In the genomic region with DNA sequence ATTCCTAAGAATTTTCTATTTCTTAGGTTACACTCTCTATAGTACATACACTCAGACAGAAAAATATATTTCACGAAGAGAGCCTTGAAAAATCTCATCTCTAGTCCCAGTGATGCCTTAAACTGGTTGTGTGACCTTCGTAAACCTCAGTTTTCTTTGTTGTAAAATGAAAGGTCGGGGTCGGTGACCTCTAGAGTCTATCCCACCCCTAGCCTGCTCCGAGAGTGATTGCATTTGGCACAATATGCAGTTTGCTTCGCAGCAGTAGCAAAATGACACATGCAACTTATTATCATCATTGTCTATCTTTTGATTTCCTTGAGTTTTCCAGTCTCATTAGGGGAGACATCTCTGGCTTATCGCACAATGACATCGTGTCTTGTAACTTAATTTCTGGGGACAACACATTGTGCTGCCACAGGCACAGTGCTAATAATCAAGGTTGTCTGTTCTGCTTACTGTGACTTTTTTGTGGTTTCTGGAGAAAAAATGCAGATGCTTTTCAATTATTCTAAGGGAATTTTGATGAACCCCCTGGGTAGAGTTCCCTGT, we compare ENCODE assay signal across 26 cellular contexts.
A peak's percentile ranks its signal among the peaks of the same experiment; 100 is the strongest.
DNase-seq lines count a peak whose midpoint lies in the region; ATAC-seq and TF ChIP-seq lines count a peak whose summit lies in the region.
"Had no signal": no experiment of that assay in that cellular context is flagged by ENCODE, and none has a peak within 500 bp of the region (broad histone marks: within the 10 kb centered on the region; RNA-seq: fewer than 3 reads in every experiment).

No MANE protein-coding gene starts in this region.

- H3K27me3 ChIP-seq in endodermal cell (ENCODE audit: control insufficient read depth, insufficient read depth, low read length, poor library complexity, severe bottlenecking) (no peaks in the 10 kb centered on the region), neural progenitor cell (no peaks in the 10 kb centered on the region), PC-3 (ENCODE audit: low read length) (no peaks in the 10 kb centered on the region)
- H3K27me3 ChIP-seq: SJCRH30 had no signal

- no peak overlapping the region for H3K4me3 Mint-ChIP-seq in activated naive CD4-positive, alpha-beta T cell treated with anti-CD3 and anti-CD28 coated beads, Interleukin-2, amount 10 ng/mL, durations not matched to agents 7 days and 5 days
- no peak overlapping the region for H3K4me3 Mint-ChIP-seq in activated naive CD4-positive, alpha-beta T cell treated with anti-CD3 and anti-CD28 coated beads for 36 hours
- H3K4me3 Mint-ChIP-seq in endodermal cell (no peak overlapping the region), neural progenitor cell (peak overlapping the region; percentile 56)
- H3K4me3 Mint-ChIP-seq: HFFc6, IgD-negative memory B cell had no signal

- intact Hi-C loops in activated naive CD4-positive, alpha-beta T cell treated with anti-CD3 and anti-CD28 coated beads for 36 hours (cut with micrococcal nuclease), result no loop called here
- intact Hi-C loops in PC-3 (cut with micrococcal nuclease), result no loop called here

- H4K20me1 ChIP-seq in neural progenitor cell (ENCODE audit: low read depth) (peaks cover 12% of the 10 kb centered on the region), PC-3 (ENCODE audit: low read length) (no peaks in the 10 kb centered on the region)

- H3K36me3 Mint-ChIP-seq in activated naive CD4-positive, alpha-beta T cell treated with anti-CD3 and anti-CD28 coated beads, Interleukin-2, amount 10 ng/mL, durations not matched to agents 7 days and 5 days, result no peaks in the 10 kb centered on the region
- no peaks in the 10 kb centered on the region for H3K36me3 Mint-ChIP-seq in activated naive CD4-positive, alpha-beta T cell treated with anti-CD3 and anti-CD28 coated beads for 36 hours (ENCODE audit: low read depth)
- H3K36me3 Mint-ChIP-seq in endodermal cell (ENCODE audit: low read depth) (peaks cover 9% of the 10 kb centered on the region), neural progenitor cell (peaks cover 9% of the 10 kb centered on the region)

- no peaks in the 10 kb centered on the region for H3K36me3 ChIP-seq in endodermal cell (ENCODE audit: control insufficient read depth, insufficient read depth, low read length)
- H3K36me3 ChIP-seq in neural progenitor cell, result no peaks in the 10 kb centered on the region
- no peaks in the 10 kb centered on the region for H3K36me3 ChIP-seq in PC-3 (ENCODE audit: low read depth, low read length)
- H3K36me3 ChIP-seq: HAP-1, SJCRH30 had no signal

- no peak overlapping the region for H2AFZ ChIP-seq in neural progenitor cell (replicated peaks)
- no peak overlapping the region for H2AFZ ChIP-seq in PC-3 (ENCODE audit: low read length)
- H2AFZ ChIP-seq: PC-9 had no signal

- BruUV-seq in PC-3 (replicated peaks; lab: Mats Ljungman, UMichigan), result no TSS peak

- DNase-seq in activated naive CD4-positive, alpha-beta T cell treated with anti-CD3 and anti-CD28 coated beads, Interleukin-2, amount 10 ng/mL, durations not matched to agents 7 days and 5 days, result no peak
- no peak for DNase-seq in activated naive CD4-positive, alpha-beta T cell treated with anti-CD3 and anti-CD28 coated beads for 36 hours
- DNase-seq in endodermal cell (no peak), neural progenitor cell (ENCODE audit: low spot score) (peak; percentile 58), NCI-H2171 (lab: John Stamatoyannopoulos, UW) (no peak), PC-3 (no peak)
- DNase-seq: 8988T, ACHN, Calu3, DMS79 treated with DMSO at 0.1 percent for 48 hours, GF-D8, HFFc6, MM.1S, NCI-H1694, NCI-H2029 treated with DMSO at 0.1 percent for 48 hours, NCI-H345, NCI-H524, NCI-H774, PC-9, SJCRH30 had no signal

- H3F3A ChIP-seq in neural progenitor cell (ENCODE audit: low read depth) (peaks cover 19% of the 10 kb centered on the region), PC-3 (ENCODE audit: low read length, unreplicated experiment) (no peaks in the 10 kb centered on the region)

- H3K4me1 Mint-ChIP-seq in activated naive CD4-positive, alpha-beta T cell treated with anti-CD3 and anti-CD28 coated beads, Interleukin-2, amount 10 ng/mL, durations not matched to agents 7 days and 5 days, result peaks cover 10% of the 10 kb centered on the region
- H3K4me1 Mint-ChIP-seq in activated naive CD4-positive, alpha-beta T cell treated with anti-CD3 and anti-CD28 coated beads for 36 hours (ENCODE audit: low read depth), result peaks cover 8% of the 10 kb centered on the region
- peaks cover 25% of the 10 kb centered on the region for H3K4me1 Mint-ChIP-seq in endodermal cell
- peaks cover 56% of the 10 kb centered on the region for H3K4me1 Mint-ChIP-seq in neural progenitor cell

- H3K4me1 ChIP-seq in endodermal cell (ENCODE audit: control insufficient read depth, insufficient read depth, low read length), result peaks cover 7% of the 10 kb centered on the region
- peaks cover 36% of the 10 kb centered on the region for H3K4me1 ChIP-seq in neural progenitor cell
- no peaks in the 10 kb centered on the region for H3K4me1 ChIP-seq in PC-3 (ENCODE audit: insufficient read depth, low read length)
- H3K4me1 ChIP-seq: HAP-1, SJCRH30 had no signal

- no peaks in the 10 kb centered on the region for H3K9me2 ChIP-seq in PC-3 (replicated peaks; ENCODE audit: low read length)

- H3K27me3 Mint-ChIP-seq in activated naive CD4-positive, alpha-beta T cell treated with anti-CD3 and anti-CD28 coated beads, Interleukin-2, amount 10 ng/mL, durations not matched to agents 7 days and 5 days, result no peaks in the 10 kb centered on the region
- no peaks in the 10 kb centered on the region for H3K27me3 Mint-ChIP-seq in activated naive CD4-positive, alpha-beta T cell treated with anti-CD3 and anti-CD28 coated beads for 36 hours (ENCODE audit: low read depth)
- no peaks in the 10 kb centered on the region for H3K27me3 Mint-ChIP-seq in endodermal cell (ENCODE audit: insufficient read depth)
- peaks cover 5% of the 10 kb centered on the region for H3K27me3 Mint-ChIP-seq in neural progenitor cell (ENCODE audit: insufficient read depth, low read depth)
- H3K27me3 Mint-ChIP-seq: IgD-negative memory B cell had no signal

- H3K27ac ChIP-seq in endodermal cell (ENCODE audit: low read depth, low read length) (peak overlapping the region; percentile 67), neural progenitor cell (peak overlapping the region; percentile 84), PC-3 (ENCODE audit: low read length) (no peak overlapping the region)
- H3K27ac ChIP-seq: KMS-11, PC-9, SJCRH30 had no signal

- CTCF ChIA-PET in activated naive CD4-positive, alpha-beta T cell treated with anti-CD3 and anti-CD28 coated beads, Interleukin-2, amount 10 ng/mL, durations not matched to agents 7 days and 5 days (lab: Charles Lee), result no interaction called here
- CTCF ChIA-PET in activated naive CD4-positive, alpha-beta T cell treated with anti-CD3 and anti-CD28 coated beads for 36 hours (lab: Charles Lee), result no interaction called here
- CTCF ChIA-PET in PC-3 (lab: Charles Lee), result no interaction called here

- H3K79me2 ChIP-seq in neural progenitor cell (ENCODE audit: low read depth) (no peaks in the 10 kb centered on the region), PC-3 (ENCODE audit: low read length) (no peaks in the 10 kb centered on the region)

- peak overlapping the region; percentile 78 for H3K4me2 ChIP-seq in neural progenitor cell
- H3K4me2 ChIP-seq in PC-3 (ENCODE audit: low read length), result no peak overlapping the region
- H3K4me2 ChIP-seq: KMS-11, PC-9 had no signal

- no peak for TF ChIP-seq CTCF in endodermal cell (conservative IDR thresholded peaks at IDR 0.05)
- no peak for TF ChIP-seq CTCF in neural progenitor cell (IDR thresholded peaks at IDR 0.05)
- TF ChIP-seq CTCF in PC-3 (conservative IDR thresholded peaks at IDR 0.05; ENCODE audit: low read depth, low read length), result no peak

- POLR2A ChIA-PET in PC-3 (lab: Charles Lee; ENCODE audit: unreplicated experiment), result no interaction called here

- H3K4me3 ChIP-seq in endodermal cell (ENCODE audit: low read length) (no peak overlapping the region), neural progenitor cell (peak overlapping the region; percentile 33), PC-3 (ENCODE audit: low read length) (no peak overlapping the region)
- H3K4me3 ChIP-seq: HAP-1, PC-9, SJCRH30 had no signal

- H3K9ac ChIP-seq in endodermal cell (ENCODE audit: extremely low read depth, low read length, poor library complexity, severe bottlenecking) (no peak overlapping the region), neural progenitor cell (no peak overlapping the region), PC-3 (ENCODE audit: low read length) (no peak overlapping the region)
- H3K9ac ChIP-seq: KMS-11 had no signal

- peak overlapping the region; percentile 14 for H3K27ac Mint-ChIP-seq in activated naive CD4-positive, alpha-beta T cell treated with anti-CD3 and anti-CD28 coated beads, Interleukin-2, amount 10 ng/mL, durations not matched to agents 7 days and 5 days
- H3K27ac Mint-ChIP-seq in activated naive CD4-positive, alpha-beta T cell treated with anti-CD3 and anti-CD28 coated beads for 36 hours, result no peak overlapping the region
- H3K27ac Mint-ChIP-seq in endodermal cell (no peak overlapping the region), neural progenitor cell (peak overlapping the region; percentile 36)
- H3K27ac Mint-ChIP-seq: HFFc6, IgD-negative memory B cell had no signal

- WGBS in endodermal cell (ENCODE audit: insufficient coverage in 1 of 2, insufficient read length in 1 of 2), 2 experiments, result 79 to 89% methylated on average over 8 of the region's 8 CpGs

- ATAC-seq in GM21619 (IDR thresholded peaks at IDR 0.05; ENCODE audit: unreplicated experiment) (no peak), GM18868 (IDR thresholded peaks at IDR 0.05; ENCODE audit: unreplicated experiment) (no peak), PC-3 (no peak)
- ATAC-seq: Right ventricle myocardium inferior had no signal

- H3K9me3 ChIP-seq in endodermal cell (ENCODE audit: control insufficient read depth, low read length) (no peaks in the 10 kb centered on the region), neural progenitor cell (ENCODE audit: low read depth) (no peaks in the 10 kb centered on the region), PC-3 (ENCODE audit: low read length) (no peaks in the 10 kb centered on the region)
- H3K9me3 ChIP-seq: HAP-1, SJCRH30 had no signal

- no peaks in the 10 kb centered on the region for H3K9me3 Mint-ChIP-seq in activated naive CD4-positive, alpha-beta T cell treated with anti-CD3 and anti-CD28 coated beads, Interleukin-2, amount 10 ng/mL, durations not matched to agents 7 days and 5 days
- no peaks in the 10 kb centered on the region for H3K9me3 Mint-ChIP-seq in activated naive CD4-positive, alpha-beta T cell treated with anti-CD3 and anti-CD28 coated beads for 36 hours
- no peaks in the 10 kb centered on the region for H3K9me3 Mint-ChIP-seq in endodermal cell
- no peaks in the 10 kb centered on the region for H3K9me3 Mint-ChIP-seq in neural progenitor cell
- H3K9me3 Mint-ChIP-seq: HFFc6, IgD-negative memory B cell had no signal

Comparison
In these comparisons a context has a peak if more than half of its experiments do, and no peak if none do; other contexts are left out.
1. H3K27ac Mint-ChIP-seq: peak in activated naive CD4-positive, alpha-beta T cell treated with anti-CD3 and anti-CD28 coated beads, Interleukin-2, amount 10 ng/mL, durations not matched to agents 7 days and 5 days (single experiment) and neural progenitor cell (single experiment); none in activated naive CD4-positive, alpha-beta T cell treated with anti-CD3 and anti-CD28 coated beads for 36 hours (single experiment) and endodermal cell (single experiment).